ENCODE assay signal across 1 cellular context in genomic region chr9:127919253-127919815, GRCh38.
A peak's percentile ranks its signal among the peaks of the same experiment; 100 is the strongest.
TF ChIP-seq lines count a peak whose summit lies in the region.

No MANE protein-coding gene starts in this region.

TF ChIP-seq in K562, 482 proteins besides CTCF, POLR2A, EP300 and RAD21 (continued from another document and continues in another):
- no peak for TF ChIP-seq MGA (IDR thresholded peaks at IDR 0.05)
- no peak for TF ChIP-seq CCNT2 (IDR thresholded peaks at IDR 0.05; ENCODE audit: borderline replicate concordance, extremely low read depth, insufficient read length, low read depth, low read length)
- TF ChIP-seq KDM2B (CRISPR knock-in tag; IDR thresholded peaks at IDR 0.05) = no peak
- no peak for TF ChIP-seq SRSF9 (IDR thresholded peaks at IDR 0.05; ENCODE audit: borderline replicate concordance, low read depth, low read length)
- no peak for TF ChIP-seq NR2C2 (CRISPR knock-in tag; IDR thresholded peaks at IDR 0.05)
- peak; percentile 22; the same call in 1 of the 2 replicates for TF ChIP-seq NR2C2 (tag; IDR thresholded peaks at IDR 0.05)
- no peak for TF ChIP-seq ZNF324 (CRISPR knock-in tag; IDR thresholded peaks at IDR 0.05)
- peak in 1 of 2 experiments; percentile 56; a peak in 1 of 4 replicates for TF ChIP-seq ZNF318 (IDR thresholded peaks at IDR 0.05; ENCODE audit: borderline replicate concordance in 1 of 2, low read depth in 1 of 2)
- TF ChIP-seq POLR2H (tag; IDR thresholded peaks at IDR 0.05; ENCODE audit: low read depth) = no peak
- TF ChIP-seq CEBPG (CRISPR knock-in tag; IDR thresholded peaks at IDR 0.05) = peak; percentile 57
- TF ChIP-seq CEBPG (tag; conservative IDR thresholded peaks at IDR 0.05 in 1 of 2, IDR thresholded peaks at IDR 0.05 in 1 of 2) = peak; percentile 66 to 82
- no peak for TF ChIP-seq PTBP1 (IDR thresholded peaks at IDR 0.05; ENCODE audit: low read depth, low read length)
- no peak for TF ChIP-seq TRIM25 (IDR thresholded peaks at IDR 0.05; ENCODE audit: borderline replicate concordance)
- TF ChIP-seq GABPB1 (CRISPR knock-in tag; IDR thresholded peaks at IDR 0.05) = no peak
- TF ChIP-seq MYC (IDR thresholded peaks at IDR 0.05; ENCODE audit: low read depth, low read length) = no peak
- no peak for TF ChIP-seq MYC (CRISPR knock-in tag; IDR thresholded peaks at IDR 0.05; ENCODE audit: borderline replicate concordance, low read depth)
- TF ChIP-seq TSC22D4 (tag; IDR thresholded peaks at IDR 0.05) = no peak
- peak in 1 of 2 experiments; percentile 59; a peak in 2 of 4 replicates for TF ChIP-seq TRIM24 (IDR thresholded peaks at IDR 0.05)
- TF ChIP-seq NFE2 (IDR thresholded peaks at IDR 0.05; ENCODE audit: low read depth) = peak; percentile 81
- 0 out of 2 replicates have a peak, but pooled peaks have one; percentile 46 for TF ChIP-seq STAT6 (CRISPR knock-in tag; IDR thresholded peaks at IDR 0.05)
- no peak for TF ChIP-seq CHCHD3 (CRISPR knock-in tag; IDR thresholded peaks at IDR 0.05)
- no peak for TF ChIP-seq STAG1 (CRISPR knock-in tag; IDR thresholded peaks at IDR 0.05; ENCODE audit: borderline replicate concordance)
- TF ChIP-seq ZNF512 (tag; IDR thresholded peaks at IDR 0.05) = no peak
- no peak for TF ChIP-seq RAD51 (IDR thresholded peaks at IDR 0.05; ENCODE audit: borderline replicate concordance, low read depth)
- no peak for TF ChIP-seq VEZF1 (CRISPR knock-in tag; IDR thresholded peaks at IDR 0.05)
